In the genomic region with DNA sequence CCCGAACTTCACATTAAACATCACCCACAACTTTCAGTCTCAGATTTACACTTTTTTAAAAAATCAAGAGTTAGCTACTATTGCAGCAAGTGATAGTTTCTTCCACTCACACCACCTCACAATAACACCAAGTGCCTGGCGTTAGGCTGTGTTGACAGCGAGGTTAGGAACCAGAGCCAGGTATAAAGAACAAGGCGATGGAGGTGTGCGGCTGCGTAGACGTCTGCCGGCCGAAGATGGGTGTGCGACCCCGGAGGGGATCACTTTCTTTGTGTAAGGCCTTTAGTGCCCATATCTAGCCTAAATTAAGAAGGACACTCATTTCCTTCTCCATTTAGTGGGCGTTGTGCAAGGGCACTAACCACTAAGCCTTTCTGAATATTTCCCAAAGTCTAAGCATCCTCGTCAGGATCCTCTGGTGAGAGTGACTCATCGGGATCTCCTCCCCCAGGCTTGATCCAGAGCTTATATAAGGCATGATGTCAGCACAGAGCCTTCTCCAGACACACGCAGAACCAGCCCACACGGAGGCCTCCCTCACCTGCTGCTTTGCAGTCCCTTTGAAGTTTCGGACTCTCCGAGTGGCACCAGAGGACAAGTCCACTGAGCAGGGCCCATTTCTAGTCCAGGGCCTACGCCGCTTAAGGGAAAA, we compare ENCODE assay signal across 8 cellular contexts. TPM values are rescaled to one million over a fixed set of nuclear protein-coding genes. Genes with fewer than 3 reads are reported as not detected.
DNase-seq lines count a peak whose midpoint lies in the region; ATAC-seq and TF ChIP-seq lines count a peak whose summit lies in the region.

No MANE protein-coding gene starts in this region.

- H3K27me3 ChIP-seq in rectal smooth muscle tissue (ENCODE audit: control insufficient read depth, insufficient read depth, low read length) = no peaks in the 10 kb centered on the region

- no peak for ATAC-seq in GM18858 (IDR thresholded peaks at IDR 0.05; ENCODE audit: unreplicated experiment)

- no peak overlapping the region for H3K27ac ChIP-seq in rectal smooth muscle tissue (ENCODE audit: low read depth, low read length)

- peaks cover 82% of the 10 kb centered on the region for H3K27me3 Mint-ChIP-seq in activated T-cell treated with anti-CD3 and anti-CD28 coated beads, Interleukin-2, amount 50 U/mL, for 24 hours
- H3K27me3 Mint-ChIP-seq in activated CD4-positive, alpha-beta memory T cell treated with anti-CD3 and anti-CD28 coated beads for 36 hours = peaks cover 56% of the 10 kb centered on the region
- peaks cover 24% of the 10 kb centered on the region for H3K27me3 Mint-ChIP-seq in glutamatergic neuron (ENCODE audit: unreplicated experiment)

- peaks cover 9% of the 10 kb centered on the region for H3K4me1 Mint-ChIP-seq in activated T-cell treated with anti-CD3 and anti-CD28 coated beads, Interleukin-2, amount 50 U/mL, for 24 hours (ENCODE audit: low read depth)
- H3K4me1 Mint-ChIP-seq in activated CD4-positive, alpha-beta memory T cell treated with anti-CD3 and anti-CD28 coated beads for 36 hours (ENCODE audit: low read depth) = peaks cover 4% of the 10 kb centered on the region
- peaks cover 64% of the 10 kb centered on the region for H3K4me1 Mint-ChIP-seq in glutamatergic neuron (ENCODE audit: low read depth, unreplicated experiment)

- H3K27ac Mint-ChIP-seq in activated T-cell treated with anti-CD3 and anti-CD28 coated beads, Interleukin-2, amount 50 U/mL, for 24 hours = no peak overlapping the region
- H3K27ac Mint-ChIP-seq in activated CD4-positive, alpha-beta memory T cell treated with anti-CD3 and anti-CD28 coated beads for 36 hours = no peak overlapping the region
- H3K27ac Mint-ChIP-seq in glutamatergic neuron (ENCODE audit: unreplicated experiment) = peak overlapping the region; percentile 100

- TF ChIP-seq CTCF in glutamatergic neuron (IDR thresholded peaks at IDR 0.05; ENCODE audit: partially characterized antibody, unreplicated experiment) = no peak

- no peaks in the 10 kb centered on the region for H3K9me3 Mint-ChIP-seq in activated T-cell treated with anti-CD3 and anti-CD28 coated beads, Interleukin-2, amount 50 U/mL, for 24 hours
- no peaks in the 10 kb centered on the region for H3K9me3 Mint-ChIP-seq in activated CD4-positive, alpha-beta memory T cell treated with anti-CD3 and anti-CD28 coated beads for 36 hours
- H3K9me3 Mint-ChIP-seq in glutamatergic neuron (ENCODE audit: unreplicated experiment) = peaks cover 31% of the 10 kb centered on the region

- POLR2A ChIA-PET in activated CD4-positive, alpha-beta memory T cell treated with anti-CD3 and anti-CD28 coated beads for 36 hours (lab: Charles Lee) = no interaction called here

- CTCF ChIA-PET in activated CD4-positive, alpha-beta memory T cell treated with anti-CD3 and anti-CD28 coated beads for 36 hours (lab: Charles Lee) = no interaction called here

- DNase-seq in activated T-cell treated with anti-CD3 and anti-CD28 coated beads, Interleukin-2, amount 50 U/mL, for 24 hours = no peak
- no peak for DNase-seq in activated T-cell treated with anti-CD3 and anti-CD28 coated beads, Interleukin-2, amount 50 U/mL, for 48 hours
- no peak for DNase-seq in activated CD4-positive, alpha-beta memory T cell treated with anti-CD3 and anti-CD28 coated beads for 36 hours
- DNase-seq in glutamatergic neuron = peak; percentile 41
- DNase-seq in activated gamma-delta T cell (lab: John Stamatoyannopoulos, UW) = no peak
- DNase-seq in NCI-H146 (lab: John Stamatoyannopoulos, UW) = no peak

- peaks cover 7% of the 10 kb centered on the region for H3K4me1 ChIP-seq in rectal smooth muscle tissue (ENCODE audit: control insufficient read depth, insufficient read depth, low read length)

- no peaks in the 10 kb centered on the region for H3K36me3 ChIP-seq in rectal smooth muscle tissue (ENCODE audit: control insufficient read depth, insufficient read depth, low read length)

- H3K4me3 Mint-ChIP-seq in activated T-cell treated with anti-CD3 and anti-CD28 coated beads, Interleukin-2, amount 50 U/mL, for 24 hours = peak overlapping the region; percentile 52
- H3K4me3 Mint-ChIP-seq in activated CD4-positive, alpha-beta memory T cell treated with anti-CD3 and anti-CD28 coated beads for 36 hours = peak overlapping the region; percentile 25
- H3K4me3 Mint-ChIP-seq in glutamatergic neuron (ENCODE audit: unreplicated experiment) = peak overlapping the region; percentile 90

- H3K4me3 ChIP-seq in rectal smooth muscle tissue (ENCODE audit: low read length) = peak overlapping the region; percentile 62

- H3K9ac ChIP-seq in rectal smooth muscle tissue (ENCODE audit: low read length) = no peak overlapping the region

- H3K36me3 Mint-ChIP-seq in activated T-cell treated with anti-CD3 and anti-CD28 coated beads, Interleukin-2, amount 50 U/mL, for 24 hours (ENCODE audit: low read depth) = no peaks in the 10 kb centered on the region
- H3K36me3 Mint-ChIP-seq in activated CD4-positive, alpha-beta memory T cell treated with anti-CD3 and anti-CD28 coated beads for 36 hours = peaks cover 1% of the 10 kb centered on the region
- peaks cover 12% of the 10 kb centered on the region for H3K36me3 Mint-ChIP-seq in glutamatergic neuron (ENCODE audit: unreplicated experiment)

- intact Hi-C loops in activated CD4-positive, alpha-beta memory T cell treated with anti-CD3 and anti-CD28 coated beads for 36 hours (cut with micrococcal nuclease) = no loop called here

RNA-seq across cellular contexts. Expression of a gene that starts 11.8 kb away (rescaled TPM):
- total RNA-seq in activated CD4-positive, alpha-beta memory T cell treated with anti-CD3 and anti-CD28 coated beads for 36 hours = not detected
- 255 TPM for total RNA-seq in glutamatergic neuron (ENCODE audit: unreplicated experiment)

Comparison
In these comparisons a context has a peak if more than half of its experiments do, and no peak if none do; other contexts are left out.
1. H3K4me3 Mint-ChIP-seq: peak in every context shown above with its lines; median percentile 90 in glutamatergic neuron; 52 in activated T-cell treated with anti-CD3 and anti-CD28 coated beads, Interleukin-2, amount 50 U/mL, for 24 hours; 25 in activated CD4-positive, alpha-beta memory T cell treated with anti-CD3 and anti-CD28 coated beads for 36 hours.
2. RNA of a gene that starts 11.8 kb away (total RNA-seq): 255 TPM in glutamatergic neuron (single experiment); not detected in activated CD4-positive, alpha-beta memory T cell treated with anti-CD3 and anti-CD28 coated beads for 36 hours; every median in the first group is over 100 times any median in the second.